In genomic region chr5:79686799-79687198, GRCh38 we compare ENCODE assay signal across 22 cellular contexts.
"Had no signal": no experiment of that assay in that cellular context is flagged by ENCODE, and none has a peak within 500 bp of the region (broad histone marks: within the 10 kb centered on the region; RNA-seq: fewer than 3 reads in every experiment).

No MANE protein-coding gene starts in this region.

- ATAC-seq: activated CD4-positive, alpha-beta T cell treated with anti-CD3 and anti-CD28 coated beads for 36 hours; activated naive CD8-positive, alpha-beta T cell treated with anti-CD3 and anti-CD28 coated beads, Interleukin-2, amount 50 U/mL, for 24 hours; activated T-cell treated with anti-CD3 and anti-CD28 coated beads, Interleukin-2, amount 50 U/mL, for 72 hours; left lung; mucosa of descending colon; naive thymus-derived CD4-positive, alpha-beta T cell; pancreas; stimulated activated naive B cell treated with anti-CD40 and anti-IgM and Interleukin-4, amounts not matched to agents 10 μg/mL and 1 μg/mL and 100 μg/mL, for 72 hours had no signal

- DNase-seq: activated CD4-positive, alpha-beta memory T cell treated with anti-CD3 and anti-CD28 coated beads, Interleukin-2, amount 10 ng/mL, durations not matched to agents 7 days and 5 days; activated CD4-positive, alpha-beta T cell treated with anti-CD3 and anti-CD28 coated beads for 36 hours; activated gamma-delta T cell treated with Interleukin-2 at 50 U/mL for 16 hours; activated naive CD8-positive, alpha-beta T cell treated with anti-CD3 and anti-CD28 coated beads, Interleukin-2, amount 50 U/mL, for 24 hours; activated T-cell treated with anti-CD3 and anti-CD28 coated beads, Interleukin-2, amount 50 U/mL, for 72 hours; endodermal cell; erythroblast; left lung; mammary epithelial cell; mucosa of descending colon; naive thymus-derived CD4-positive, alpha-beta T cell; pancreas; retina; stimulated activated naive B cell treated with anti-CD40 and anti-IgM and Interleukin-4, amounts not matched to agents 10 μg/mL and 1 μg/mL and 100 μg/mL, for 72 hours; substantia nigra; T-helper 1 cell; uterus had no signal

- H3K27ac ChIP-seq: ascending aorta, breast epithelium, hepatocyte, left lung, pancreas, tibial nerve, uterus, VCaP had no signal

- H3K27me3 Mint-ChIP-seq: activated CD4-positive, alpha-beta memory T cell treated with anti-CD3 and anti-CD28 coated beads, Interleukin-2, amount 10 ng/mL, durations not matched to agents 7 days and 5 days; activated CD4-positive, alpha-beta T cell treated with anti-CD3 and anti-CD28 coated beads for 36 hours; activated naive CD8-positive, alpha-beta T cell treated with anti-CD3 and anti-CD28 coated beads, Interleukin-2, amount 50 U/mL, for 24 hours; naive thymus-derived CD4-positive, alpha-beta T cell; stimulated activated naive B cell treated with anti-CD40 and anti-IgM and Interleukin-4, amounts not matched to agents 10 μg/mL and 1 μg/mL and 100 μg/mL, for 72 hours had no signal

- H3K27ac Mint-ChIP-seq: activated CD4-positive, alpha-beta memory T cell treated with anti-CD3 and anti-CD28 coated beads, Interleukin-2, amount 10 ng/mL, durations not matched to agents 7 days and 5 days; activated CD4-positive, alpha-beta T cell treated with anti-CD3 and anti-CD28 coated beads for 36 hours; activated naive CD8-positive, alpha-beta T cell treated with anti-CD3 and anti-CD28 coated beads, Interleukin-2, amount 50 U/mL, for 24 hours; activated T-cell treated with anti-CD3 and anti-CD28 coated beads, Interleukin-2, amount 50 U/mL, for 72 hours; endodermal cell; stimulated activated naive B cell treated with anti-CD40 and anti-IgM and Interleukin-4, amounts not matched to agents 10 μg/mL and 1 μg/mL and 100 μg/mL, for 72 hours had no signal

- H3K4me3 Mint-ChIP-seq: activated CD4-positive, alpha-beta memory T cell treated with anti-CD3 and anti-CD28 coated beads, Interleukin-2, amount 10 ng/mL, durations not matched to agents 7 days and 5 days; activated CD4-positive, alpha-beta T cell treated with anti-CD3 and anti-CD28 coated beads for 36 hours; activated naive CD8-positive, alpha-beta T cell treated with anti-CD3 and anti-CD28 coated beads, Interleukin-2, amount 50 U/mL, for 24 hours; activated T-cell treated with anti-CD3 and anti-CD28 coated beads, Interleukin-2, amount 50 U/mL, for 72 hours; endodermal cell; naive thymus-derived CD4-positive, alpha-beta T cell; stimulated activated naive B cell treated with anti-CD40 and anti-IgM and Interleukin-4, amounts not matched to agents 10 μg/mL and 1 μg/mL and 100 μg/mL, for 72 hours had no signal
